Comparison of ENCODE assay signal across 26 cellular contexts in genomic region chr3:166186003-166186402, GRCh38.
"Had no signal": no experiment of that assay in that cellular context is flagged by ENCODE, and none has a peak within 500 bp of the region (broad histone marks: within the 10 kb centered on the region; RNA-seq: fewer than 3 reads in every experiment).

No MANE protein-coding gene starts in this region.

- H3K4me1 ChIP-seq: ascending aorta had no signal

- H3K36me3 ChIP-seq: ascending aorta, brain microvascular endothelial cell had no signal

- DNase-seq: activated CD4-positive, alpha-beta memory T cell treated with anti-CD3 and anti-CD28 coated beads, Interleukin-2, amount 10 ng/mL, durations not matched to agents 7 days and 5 days; activated CD4-positive, alpha-beta T cell treated with anti-CD3 and anti-CD28 coated beads for 1 hour; activated CD4-positive, alpha-beta T cell treated with anti-CD3 and anti-CD28 coated beads for 4 hours; activated CD4-positive, alpha-beta T cell treated with anti-CD3 and anti-CD28 coated beads, Interleukin-2, amount 10 ng/mL, durations not matched to agents 7 days and 5 days; activated CD4-positive, alpha-beta T cell treated with anti-CD3 and anti-CD28 coated beads, Interleukin-2, amount 50 U/mL, for 4 hours; activated CD8-positive, alpha-beta memory T cell treated with anti-CD3 and anti-CD28 coated beads, Interleukin-2, amount 50 U/mL, for 48 hours; activated gamma-delta T cell; activated naive CD4-positive, alpha-beta T cell; activated naive CD4-positive, alpha-beta T cell treated with anti-CD3 and anti-CD28 coated beads, Interleukin-2, amount 10 ng/mL, durations not matched to agents 7 days and 5 days; activated naive CD8-positive, alpha-beta T cell treated with anti-CD3 and anti-CD28 coated beads, Interleukin-2, amount 10 ng/mL, durations not matched to agents 7 days and 5 days; activated T-cell treated with anti-CD3 and anti-CD28 coated beads for 4 hours; activated T-cell treated with anti-CD3 and anti-CD28 coated beads, Interleukin-2, amount 50 U/mL, for 24 hours; activated T-cell treated with anti-CD3 and anti-CD28 coated beads, Interleukin-2, amount 50 U/mL, for 72 hours; brain microvascular endothelial cell; dorsolateral prefrontal cortex; effector memory CD4-positive, alpha-beta T cell; endodermal cell; foreskin fibroblast; head of caudate nucleus; T-helper 2 cell had no signal

- ATAC-seq: activated naive CD4-positive, alpha-beta T cell treated with anti-CD3 and anti-CD28 coated beads, Interleukin-2, amount 50 U/mL, for 72 hours; activated T-cell treated with anti-CD3 and anti-CD28 coated beads, Interleukin-2, amount 50 U/mL, for 72 hours; esophagus mucosa; WTC11 had no signal

- H3K27me3 ChIP-seq: ascending aorta, brain microvascular endothelial cell, dorsolateral prefrontal cortex had no signal

- H3K9me3 ChIP-seq: ascending aorta had no signal

- H3K27ac ChIP-seq: ascending aorta, brain microvascular endothelial cell, coronary artery, dorsolateral prefrontal cortex, VCaP had no signal

- H3K4me3 ChIP-seq: ascending aorta, coronary artery, dorsolateral prefrontal cortex had no signal
